8 cellular contexts compared by ENCODE assay signal in genomic region chr3:52339612-52340011, GRCh38. TPM values are rescaled to one million over a fixed set of nuclear protein-coding genes. Genes with fewer than 3 reads are reported as not detected.
DNase-seq lines count a peak whose midpoint lies in the region; ATAC-seq and TF ChIP-seq lines count a peak whose summit lies in the region.

No MANE protein-coding gene starts in this region.

- CTCF ChIA-PET in SK-N-SH (lab: Yijun Ruan, JAX) = interaction anchor here (0.6 to 32.8 kb wide), 58 partner anchors 8 to 339 kb away, joined by 3 to 504 read pairs (median 5); partner anchors contain the start of genes DNAH1, GLYCTK, SEMA3G and TLR9

- WGBS in SK-N-SH (ENCODE audit: low lambda C conversion rate) = 7% methylated on average over 3 of the region's 3 CpGs

- H3K9ac ChIP-seq in SK-N-SH = no peak overlapping the region

- H3K27me3 Mint-ChIP-seq in brain = peaks cover 20% of the 10 kb centered on the region

- no peaks in the 10 kb centered on the region for H3F3A ChIP-seq in SK-N-SH (replicated peaks; ENCODE audit: insufficient read depth)

- H3K36me3 ChIP-seq in SK-N-SH (replicated peaks in 1 of 2; ENCODE audit: control insufficient read depth in 1 of 2, insufficient read depth in 2 of 2, low read length in 1 of 2) = no peaks in the 10 kb centered on the region

- H3K4me1 Mint-ChIP-seq in brain = peaks cover 9% of the 10 kb centered on the region

- H3K9me3 Mint-ChIP-seq in brain = no peaks in the 10 kb centered on the region

- TF ChIP-seq RAD21 in SK-N-SH (IDR thresholded peaks at IDR 0.05; ENCODE audit: low read length) = peak; percentile 95

- H4K20me1 ChIP-seq in SK-N-SH (ENCODE audit: insufficient read depth) = no peaks in the 10 kb centered on the region

- no peak overlapping the region for H3K4me2 ChIP-seq in SK-N-SH

- peak; percentile 83 for TF ChIP-seq CTCF in SK-N-SH (IDR thresholded peaks at IDR 0.05)
- TF ChIP-seq CTCF in brain (conservative IDR thresholded peaks at IDR 0.05) = peak; percentile 92 to 96

- H3K9me2 ChIP-seq in SK-N-SH = no peaks in the 10 kb centered on the region

- H3K4me3 Mint-ChIP-seq in brain = peak overlapping the region in 1 of 5 experiments; percentile 4

- H3K9me3 ChIP-seq in SK-N-SH = no peaks in the 10 kb centered on the region

- no peak overlapping the region for H3K27ac ChIP-seq in SK-N-SH (ENCODE audit: low read depth in 2 of 2, low read length in 1 of 2)

- peaks cover 0 to 3% of the 10 kb centered on the region in 2 experiments; a peak in 1 of 4 replicates for H3K4me1 ChIP-seq in SK-N-SH (ENCODE audit: control insufficient read depth in 1 of 2, insufficient read depth in 2 of 2, low read depth in 1 of 2, low read length in 1 of 2)

- H3K27me3 ChIP-seq in SK-N-SH (ENCODE audit: insufficient read depth) = no peaks in the 10 kb centered on the region

- H3K4me3 ChIP-seq in SK-N-SH (ENCODE audit: low read depth in 2 of 2, low read length in 1 of 2) = peak overlapping the region in 1 of 2 experiments; percentile 5; a peak in 1 of 4 replicates

- no peak for TF ChIP-seq EP300 in SK-N-SH (IDR thresholded peaks at IDR 0.05; ENCODE audit: borderline replicate concordance in 1 of 2, low read depth in 1 of 2, low read length in 1 of 2)

- DNase-seq in activated CD8-positive, alpha-beta memory T cell treated with anti-CD3 and anti-CD28 coated beads for 1 hour (ENCODE audit: extremely low read depth in 1 of 2, low read depth in 1 of 2) = peak; percentile 5 to 21
- no peak for DNase-seq in activated CD8-positive, alpha-beta memory T cell treated with anti-CD3 and anti-CD28 coated beads, Interleukin-2, amount 50 U/mL, for 48 hours
- DNase-seq in NCI-H1417 treated with DMSO at 0.1 percent for 48 hours (lab: John Stamatoyannopoulos, UW) (peak; percentile 15), SK-N-SH (peak; percentile 68), iPS-NIHi11 (ENCODE audit: low spot score) (peak; percentile 56)
- DNase-seq in stimulated activated CD4-positive, alpha-beta T cell treated with anti-CD3 and anti-CD28 coated beads, Interleukin-2, amount 100 ng/mL, for 24 hours = peak; percentile 19 to 51

- no peaks in the 10 kb centered on the region for H3K79me2 ChIP-seq in SK-N-SH (ENCODE audit: insufficient read depth)

- H2AFZ ChIP-seq in SK-N-SH (ENCODE audit: low read depth) = no peak overlapping the region

- no peaks in the 10 kb centered on the region for H3K36me3 Mint-ChIP-seq in brain

- no peak for ATAC-seq in HG02973 (IDR thresholded peaks at IDR 0.05; ENCODE audit: unreplicated experiment)

- peak overlapping the region in 4 of 5 experiments; percentile 26 to 69 (median 58) for H3K27ac Mint-ChIP-seq in brain

- POLR2A ChIA-PET in SK-N-SH (lab: Yijun Ruan, JAX) = interaction anchor here (0.6 to 1.3 kb wide), 5 partner anchors 41 to 68 kb away, joined by 3 to 5 read pairs (median 3); no protein-coding TSS in a partner anchor

TF ChIP-seq in SK-N-SH, 30 proteins besides CTCF, POLR2A, EP300 and RAD21:
- TF ChIP-seq IRF3 (IDR thresholded peaks at IDR 0.05; ENCODE audit: low read depth, low read length) = no peak
- TF ChIP-seq MEF2A (IDR thresholded peaks at IDR 0.05; ENCODE audit: borderline replicate concordance, low read depth) = no peak
- TF ChIP-seq MXI1 (IDR thresholded peaks at IDR 0.05; ENCODE audit: low read depth, low read length) = peak; percentile 56; the same call in 1 of the 2 replicates
- TF ChIP-seq RXRA (IDR thresholded peaks at IDR 0.05; ENCODE audit: borderline replicate concordance, low read depth) = no peak
- no peak for TF ChIP-seq USF1 (IDR thresholded peaks at IDR 0.05; ENCODE audit: borderline replicate concordance, low read depth)
- no peak for TF ChIP-seq TAF1 (IDR thresholded peaks at IDR 0.05; ENCODE audit: borderline replicate concordance, low read depth, low read length)
- no peak for TF ChIP-seq NFIC (IDR thresholded peaks at IDR 0.05; ENCODE audit: borderline replicate concordance)
- TF ChIP-seq RFX5 (IDR thresholded peaks at IDR 0.05; ENCODE audit: low read length) = 0 out of 2 replicates have a peak, but pooled peaks have one; percentile 37
- TF ChIP-seq YY1 (IDR thresholded peaks at IDR 0.05; ENCODE audit: low read depth) = no peak
- no peak for TF ChIP-seq CHD2 (IDR thresholded peaks at IDR 0.05; ENCODE audit: low read length, partially characterized antibody)
- no peak for TF ChIP-seq ELF1 (IDR thresholded peaks at IDR 0.05)
- TF ChIP-seq USF2 (IDR thresholded peaks at IDR 0.05; ENCODE audit: borderline replicate concordance, low read depth, low read length) = no peak
- peak; percentile 90 for TF ChIP-seq SMC3 (IDR thresholded peaks at IDR 0.05; ENCODE audit: low read depth, low read length)

RNA-seq across cellular contexts. Expression of gene DNAH1, which starts 23.5 kb away (rescaled TPM):
- polyA plus RNA-seq in SK-N-SH (2012; rRNA removed) (5.1 and 6.7 TPM in 2 replicates), brain (ENCODE audit: insufficient read depth, low read depth, low replicate concordance) (1.8 TPM)
- polyA plus RNA-seq in SK-N-SH (2012; cell fraction: cytosol; rRNA removed) = 1.2 and 1.4 TPM in 2 replicates
- 34.4 and 46.8 TPM in 2 replicates for polyA plus RNA-seq in SK-N-SH (2012; cell fraction: nucleus; rRNA removed)

RNA-seq across cellular contexts. Expression of gene GLYCTK, which starts 52.0 kb away (rescaled TPM):
- polyA plus RNA-seq in SK-N-SH (2012; rRNA removed) = 16.8 and 18.8 TPM in 2 replicates
- polyA plus RNA-seq in SK-N-SH (2012; cell fraction: cytosol; rRNA removed) = 4.5 and 7.4 TPM in 2 replicates
- 76.2 and 100 TPM in 2 replicates for polyA plus RNA-seq in SK-N-SH (2012; cell fraction: nucleus; rRNA removed)
- polyA plus RNA-seq in brain (ENCODE audit: insufficient read depth, low read depth, low replicate concordance) = 2.6 TPM
